In the genomic region with DNA sequence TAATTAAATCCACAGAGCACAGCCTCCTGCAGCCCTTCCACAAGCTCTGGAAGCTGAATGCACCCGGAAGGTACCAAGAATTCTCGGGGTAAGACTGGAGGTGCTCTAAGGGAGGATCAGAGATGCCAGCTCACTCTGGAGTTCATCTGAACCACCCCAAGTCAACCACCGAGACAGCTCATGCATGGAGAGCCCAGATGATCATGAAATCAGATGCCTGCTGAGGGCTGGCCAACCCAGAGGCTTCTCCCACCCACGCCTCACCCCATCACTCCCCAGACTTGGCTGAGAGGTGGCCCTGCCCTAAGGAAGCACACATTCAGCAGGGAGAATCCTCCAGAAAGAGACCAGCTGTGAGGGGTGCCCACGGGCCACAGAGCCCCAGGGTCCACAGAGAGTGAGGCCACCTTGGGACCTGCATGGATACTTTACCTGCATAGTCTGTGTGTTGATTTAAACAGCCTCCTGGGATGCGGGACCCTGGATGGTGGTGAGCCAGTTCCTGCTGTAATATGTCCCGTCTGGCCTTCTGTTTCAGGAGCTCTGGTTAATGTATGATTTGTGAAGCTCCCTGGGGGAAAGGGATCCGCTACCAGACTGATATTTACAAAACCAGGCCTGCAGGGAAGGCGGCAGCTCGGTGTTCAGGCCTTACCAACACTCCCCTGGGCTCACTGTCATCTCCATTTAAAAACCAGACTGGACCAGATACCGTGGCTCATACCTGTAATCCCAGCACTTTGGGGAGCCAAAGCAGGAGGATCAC, we compare ENCODE assay signal across 15 cellular contexts.
"Had no signal": no experiment of that assay in that cellular context is flagged by ENCODE, and none has a peak within 500 bp of the region (broad histone marks: within the 10 kb centered on the region; RNA-seq: fewer than 3 reads in every experiment).

No MANE protein-coding gene starts in this region.

- H3K9me3 Mint-ChIP-seq: activated CD8-positive, alpha-beta T cell treated with anti-CD3 and anti-CD28 coated beads for 36 hours; activated naive CD4-positive, alpha-beta T cell treated with anti-CD3 and anti-CD28 coated beads, Interleukin-2, amount 50 U/mL, for 72 hours; activated T-cell treated with anti-CD3 and anti-CD28 coated beads, Interleukin-2, amount 50 U/mL, for 4 hours; stimulated activated effector memory CD8-positive, alpha-beta T cell treated with anti-CD3 and anti-CD28 coated beads, Interleukin-12 subunit alpha, Interleukin-12 subunit beta, amount 100 ng/mL, for 72 hours had no signal

- ATAC-seq: activated CD8-positive, alpha-beta T cell treated with anti-CD3 and anti-CD28 coated beads for 36 hours; activated naive CD4-positive, alpha-beta T cell treated with anti-CD3 and anti-CD28 coated beads, Interleukin-2, amount 50 U/mL, for 72 hours; activated T-cell treated with anti-CD3 and anti-CD28 coated beads, Interleukin-2, amount 50 U/mL, for 4 hours; left colon; pancreas; stimulated activated effector memory CD8-positive, alpha-beta T cell treated with anti-CD3 and anti-CD28 coated beads, Interleukin-12 subunit alpha, Interleukin-12 subunit beta, amount 100 ng/mL, for 72 hours; T-helper 17 cell had no signal

- H3K36me3 Mint-ChIP-seq: activated naive CD4-positive, alpha-beta T cell treated with anti-CD3 and anti-CD28 coated beads, Interleukin-2, amount 50 U/mL, for 72 hours; brain; stimulated activated effector memory CD8-positive, alpha-beta T cell treated with anti-CD3 and anti-CD28 coated beads, Interleukin-12 subunit alpha, Interleukin-12 subunit beta, amount 100 ng/mL, for 72 hours had no signal

- H3K36me3 ChIP-seq: esophagus squamous epithelium, pancreas, transverse colon had no signal

- H3K4me3 ChIP-seq: esophagus squamous epithelium, pancreas, transverse colon had no signal

- DNase-seq: activated CD4-positive, alpha-beta T cell treated with anti-CD3 and anti-CD28 coated beads for 4 hours; activated CD8-positive, alpha-beta T cell treated with anti-CD3 and anti-CD28 coated beads for 36 hours; activated effector memory CD4-positive, alpha-beta T cell treated with Interleukin-2 at 50 U/mL for 16 hours; activated T-cell treated with anti-CD3 and anti-CD28 coated beads, Interleukin-2, amount 50 U/mL, for 4 hours; effector CD8-positive, alpha-beta T cell; esophagus squamous epithelium; left colon; mammary epithelial cell; T-helper 17 cell; transverse colon had no signal

- FAIRE-seq: endothelial cell of umbilical vein, pancreas had no signal

- H3K27ac Mint-ChIP-seq: activated CD8-positive, alpha-beta T cell treated with anti-CD3 and anti-CD28 coated beads for 36 hours; activated naive CD4-positive, alpha-beta T cell treated with anti-CD3 and anti-CD28 coated beads, Interleukin-2, amount 50 U/mL, for 72 hours; brain; stimulated activated effector memory CD8-positive, alpha-beta T cell treated with anti-CD3 and anti-CD28 coated beads, Interleukin-12 subunit alpha, Interleukin-12 subunit beta, amount 100 ng/mL, for 72 hours; T-helper 17 cell had no signal

- H3K9me3 ChIP-seq: esophagus squamous epithelium, pancreas, transverse colon had no signal

- H3K4me1 ChIP-seq: esophagus squamous epithelium, pancreas, transverse colon had no signal

- H3K27ac ChIP-seq: esophagus squamous epithelium, pancreas, transverse colon had no signal

- H3K4me3 Mint-ChIP-seq: activated CD8-positive, alpha-beta T cell treated with anti-CD3 and anti-CD28 coated beads for 36 hours; activated T-cell treated with anti-CD3 and anti-CD28 coated beads, Interleukin-2, amount 50 U/mL, for 4 hours; brain; stimulated activated effector memory CD8-positive, alpha-beta T cell treated with anti-CD3 and anti-CD28 coated beads, Interleukin-12 subunit alpha, Interleukin-12 subunit beta, amount 100 ng/mL, for 72 hours; T-helper 17 cell had no signal
